Comparison of ENCODE assay signal across 8 cellular contexts in the genomic region with DNA sequence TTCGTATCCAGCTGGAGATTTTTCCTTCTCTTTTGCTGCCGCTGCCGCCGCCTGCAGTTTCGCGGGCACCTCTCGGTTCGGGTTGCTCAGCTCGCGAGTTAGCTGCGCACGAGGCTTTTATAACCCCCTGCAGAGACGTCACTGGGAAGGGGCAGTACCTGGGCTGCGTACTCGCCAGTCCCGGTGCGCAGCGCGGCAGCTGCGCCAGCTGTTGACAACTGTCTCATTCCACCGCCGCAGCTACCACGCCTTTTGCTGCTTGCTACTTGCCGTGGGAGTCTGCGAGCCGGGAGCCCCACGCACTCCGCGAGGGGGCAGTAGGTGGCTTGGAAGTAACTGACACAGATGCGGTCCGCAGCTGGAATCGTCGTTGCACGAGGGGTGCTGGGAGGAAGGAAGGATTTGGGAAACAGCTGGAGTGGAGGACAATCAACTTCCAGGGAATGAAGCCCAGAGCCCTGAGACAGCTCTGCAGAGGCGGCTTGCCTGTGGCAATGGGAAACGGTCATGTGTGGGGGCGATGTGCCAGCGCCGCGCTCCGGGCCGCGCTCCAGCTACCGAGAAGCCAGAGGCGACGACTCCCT. TPM values are rescaled to one million over a fixed set of nuclear protein-coding genes. Genes with fewer than 3 reads are reported as not detected.
DNase-seq lines count a peak whose midpoint lies in the region; ATAC-seq and TF ChIP-seq lines count a peak whose summit lies in the region.

A gene with protein sequence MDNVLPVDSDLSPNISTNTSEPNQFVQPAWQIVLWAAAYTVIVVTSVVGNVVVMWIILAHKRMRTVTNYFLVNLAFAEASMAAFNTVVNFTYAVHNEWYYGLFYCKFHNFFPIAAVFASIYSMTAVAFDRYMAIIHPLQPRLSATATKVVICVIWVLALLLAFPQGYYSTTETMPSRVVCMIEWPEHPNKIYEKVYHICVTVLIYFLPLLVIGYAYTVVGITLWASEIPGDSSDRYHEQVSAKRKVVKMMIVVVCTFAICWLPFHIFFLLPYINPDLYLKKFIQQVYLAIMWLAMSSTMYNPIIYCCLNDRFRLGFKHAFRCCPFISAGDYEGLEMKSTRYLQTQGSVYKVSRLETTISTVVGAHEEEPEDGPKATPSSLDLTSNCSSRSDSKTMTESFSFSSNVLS (minus strand): TSS at position 93 of the 584 bp plus-strand sequence. CDS start 586 bp downstream, outside the sequence.

- intact Hi-C loops in Caco-2 (cut with micrococcal nuclease; ENCODE audit: unreplicated experiment): loop anchor here (1.0 to 5.0 kb wide), 4 partner anchors 47 to 282 kb away; no protein-coding TSS in a partner anchor
- intact Hi-C loops in activated CD4-positive, alpha-beta T cell treated with anti-CD3 and anti-CD28 coated beads, Interleukin-2, amount 10 ng/mL, durations not matched to agents 24 days and 14 days (cut with micrococcal nuclease): no loop called here

- peak within 1 kb of the TSS; percentile 75 for H3K4me3 Mint-ChIP-seq in Caco-2 (ENCODE audit: unreplicated experiment)
- peak within 1 kb of the TSS; percentile 14 for H3K4me3 Mint-ChIP-seq in activated CD4-positive, alpha-beta T cell treated with anti-CD3 and anti-CD28 coated beads, Interleukin-2, amount 10 ng/mL, durations not matched to agents 24 days and 14 days

- H3K27ac Mint-ChIP-seq in Caco-2 (ENCODE audit: unreplicated experiment): no peak within 1 kb of the TSS
- no peak within 1 kb of the TSS for H3K27ac Mint-ChIP-seq in activated CD4-positive, alpha-beta T cell treated with anti-CD3 and anti-CD28 coated beads, Interleukin-2, amount 10 ng/mL, durations not matched to agents 24 days and 14 days

- peaks cover 18% of the 10 kb centered on the region for H3K27me3 Mint-ChIP-seq in Caco-2 (ENCODE audit: insufficient read depth, unreplicated experiment)
- peaks cover 64% of the 10 kb centered on the region for H3K27me3 Mint-ChIP-seq in activated CD4-positive, alpha-beta T cell treated with anti-CD3 and anti-CD28 coated beads, Interleukin-2, amount 10 ng/mL, durations not matched to agents 24 days and 14 days

- H3K36me3 Mint-ChIP-seq in Caco-2 (ENCODE audit: insufficient read depth, unreplicated experiment): no peaks in the 10 kb centered on the region
- no peaks in the 10 kb centered on the region for H3K36me3 Mint-ChIP-seq in activated CD4-positive, alpha-beta T cell treated with anti-CD3 and anti-CD28 coated beads, Interleukin-2, amount 10 ng/mL, durations not matched to agents 24 days and 14 days (ENCODE audit: low read depth)

- no peaks in the 10 kb centered on the region for H3K9me3 Mint-ChIP-seq in Caco-2 (ENCODE audit: unreplicated experiment)
- no peaks in the 10 kb centered on the region for H3K9me3 Mint-ChIP-seq in activated CD4-positive, alpha-beta T cell treated with anti-CD3 and anti-CD28 coated beads, Interleukin-2, amount 10 ng/mL, durations not matched to agents 24 days and 14 days

- peak within 1 kb of the TSS; percentile 21 for H3K4me3 ChIP-seq in Caco-2 (ENCODE audit: low read depth, low read length)

- CTCF ChIA-PET in Caco-2 (lab: Charles Lee): interaction anchor here (0.6 to 1.5 kb wide), 9 partner anchors 10 to 509 kb away, joined by 3 to 5 read pairs (median 3); no protein-coding TSS in a partner anchor

- H3K4me1 ChIP-seq in Caco-2: peaks cover 15% of the 10 kb centered on the region; the same call in 1 of the 2 replicates

- POLR2A ChIA-PET in Caco-2 (lab: Charles Lee): no interaction called here

- ATAC-seq in GM19452 (IDR thresholded peaks at IDR 0.05; ENCODE audit: unreplicated experiment): peak; percentile 68

- BruUV-seq in Caco-2 (replicated peaks; lab: Mats Ljungman, UMichigan): no TSS peak

- DNase-seq in Caco-2: peak; percentile 76 to 78
- DNase-seq in HuH-7 (ENCODE audit: low spot score): peak; percentile 32
- peak; percentile 82 for DNase-seq in activated CD4-positive, alpha-beta T cell treated with anti-CD3 and anti-CD28 coated beads, Interleukin-2, amount 10 ng/mL, durations not matched to agents 24 days and 14 days
- peak; percentile 6 for DNase-seq in effector CD4-positive, alpha-beta T cell
- peak; percentile 64 for DNase-seq in medulla oblongata (ENCODE audit: extremely low spot score)
- peak; percentile 4 for DNase-seq in stimulated activated CD8-positive, alpha-beta memory T cell treated with anti-CD3 and anti-CD28 coated beads, Interleukin-12 subunit alpha, Interleukin-12 subunit beta, amount 100 ng/mL, for 4 hours (ENCODE audit: low read depth)
- DNase-seq in activated gamma-delta T cell treated with Interleukin-2 at 50 U/mL for 16 hours: no peak

- H3K36me3 ChIP-seq in Caco-2 (ENCODE audit: control insufficient read depth, insufficient read depth, low read length): no peaks in the 10 kb centered on the region

- peaks cover 6% of the 10 kb centered on the region for H3K4me1 Mint-ChIP-seq in Caco-2 (ENCODE audit: low read depth, unreplicated experiment)
- peaks cover 2% of the 10 kb centered on the region for H3K4me1 Mint-ChIP-seq in activated CD4-positive, alpha-beta T cell treated with anti-CD3 and anti-CD28 coated beads, Interleukin-2, amount 10 ng/mL, durations not matched to agents 24 days and 14 days

- TF ChIP-seq CTCF in Caco-2 (IDR thresholded peaks at IDR 0.05; ENCODE audit: insufficient read depth in 1 of 2, low read depth in 1 of 2, low read length in 1 of 2, severe bottlenecking in 1 of 2, unreplicated experiment in 1 of 2): peak; percentile 49 to 69

- peaks cover 9% of the 10 kb centered on the region for H3K27me3 ChIP-seq in Caco-2 (replicated peaks; ENCODE audit: control insufficient read depth, insufficient read depth, low read length)

- H3K9me3 ChIP-seq in Caco-2: no peaks in the 10 kb centered on the region

RNA-seq across cellular contexts. Expression of the gene that starts here (rescaled TPM):
- total RNA-seq in Caco-2 (2022): 0.07 TPM in 2 replicates
- not detected in 2 replicates for total RNA-seq in activated CD4-positive, alpha-beta T cell treated with anti-CD3 and anti-CD28 coated beads, Interleukin-2, amount 10 ng/mL, durations not matched to agents 24 days and 14 days

Comparison
In these comparisons a context has a peak if more than half of its experiments do, and no peak if none do; other contexts are left out.
1. Peak in DNase-seq and H3K4me3 ChIP-seq in Caco-2; RNA of the gene not detected or under 1 TPM.
2. Peak in DNase-seq in activated CD4-positive, alpha-beta T cell treated with anti-CD3 and anti-CD28 coated beads, Interleukin-2, amount 10 ng/mL, durations not matched to agents 24 days and 14 days; RNA of the gene not detected or under 1 TPM.